Comparison of ENCODE assay signal across 8 cellular contexts in genomic region chr9:124259273-124260078, GRCh38. TPM values are rescaled to one million over a fixed set of nuclear protein-coding genes. Genes with fewer than 3 reads are reported as not detected.
DNase-seq lines count a peak whose midpoint lies in the region; ATAC-seq lines count a peak whose summit lies in the region.

No MANE protein-coding gene starts in this region.

- H3K27ac Mint-ChIP-seq in activated CD4-positive, alpha-beta memory T cell treated with anti-CD3 and anti-CD28 coated beads, Interleukin-2, amount 10 ng/mL, durations not matched to agents 7 days and 5 days: peak overlapping the region; percentile 31

- no peaks in the 10 kb centered on the region for H3K27me3 ChIP-seq in BLaER1

- peak overlapping the region; percentile 95 for H3K9ac ChIP-seq in BLaER1

- H3K27me3 Mint-ChIP-seq in activated CD4-positive, alpha-beta memory T cell treated with anti-CD3 and anti-CD28 coated beads, Interleukin-2, amount 10 ng/mL, durations not matched to agents 7 days and 5 days: peaks cover 28% of the 10 kb centered on the region

- CTCF ChIA-PET in activated CD4-positive, alpha-beta memory T cell treated with anti-CD3 and anti-CD28 coated beads, Interleukin-2, amount 10 ng/mL, durations not matched to agents 7 days and 5 days (lab: Charles Lee): interaction anchor here (0.6 to 0.7 kb wide), 2 partner anchors 27 to 46 kb away, joined by 3 read pairs; no protein-coding TSS in a partner anchor

- H3K4me3 Mint-ChIP-seq in activated CD4-positive, alpha-beta memory T cell treated with anti-CD3 and anti-CD28 coated beads, Interleukin-2, amount 10 ng/mL, durations not matched to agents 7 days and 5 days: peak overlapping the region; percentile 98

- peaks cover 47% of the 10 kb centered on the region for H4K20me1 ChIP-seq in BLaER1

- H3K4me1 Mint-ChIP-seq in activated CD4-positive, alpha-beta memory T cell treated with anti-CD3 and anti-CD28 coated beads, Interleukin-2, amount 10 ng/mL, durations not matched to agents 7 days and 5 days: peaks cover 44% of the 10 kb centered on the region

- ATAC-seq in Right ventricle myocardium superior (ENCODE audit: poor library complexity): peak; percentile 55
- ATAC-seq in GM21576 (IDR thresholded peaks at IDR 0.05; ENCODE audit: unreplicated experiment): no peak
- ATAC-seq in HG03457 (IDR thresholded peaks at IDR 0.05; ENCODE audit: unreplicated experiment): no peak

- H3K27ac ChIP-seq in BLaER1: peak overlapping the region; percentile 96

- DNase-seq in HS-5 (ENCODE audit: low read depth) (peak; percentile 90), Right ventricle myocardium superior (peak; percentile 78), posterior vena cava (ENCODE audit: low spot score) (peak; percentile 95), NCI-H345 treated with DMSO at 0.1 percent for 48 hours (lab: John Stamatoyannopoulos, UW; ENCODE audit: unreplicated experiment) (no peak)
- DNase-seq in activated CD4-positive, alpha-beta memory T cell treated with anti-CD3 and anti-CD28 coated beads, Interleukin-2, amount 10 ng/mL, durations not matched to agents 7 days and 5 days: no peak

- H3K9me3 Mint-ChIP-seq in activated CD4-positive, alpha-beta memory T cell treated with anti-CD3 and anti-CD28 coated beads, Interleukin-2, amount 10 ng/mL, durations not matched to agents 7 days and 5 days: no peaks in the 10 kb centered on the region

- H3K4me2 ChIP-seq in BLaER1: peak overlapping the region; percentile 91

- H3K36me3 Mint-ChIP-seq in activated CD4-positive, alpha-beta memory T cell treated with anti-CD3 and anti-CD28 coated beads, Interleukin-2, amount 10 ng/mL, durations not matched to agents 7 days and 5 days (ENCODE audit: low read depth): peaks cover 3% of the 10 kb centered on the region

- H3K4me1 ChIP-seq in BLaER1: peaks cover 87% of the 10 kb centered on the region

- intact Hi-C loops in Right ventricle myocardium superior (cut with DNase I): no loop called here
- intact Hi-C loops in posterior vena cava (cut with DNase I): loop anchor here in 1 of 2 donors (10.0 kb wide), 1 partner anchor 135 kb away; no protein-coding TSS in a partner anchor

- POLR2A ChIA-PET in activated CD4-positive, alpha-beta memory T cell treated with anti-CD3 and anti-CD28 coated beads, Interleukin-2, amount 10 ng/mL, durations not matched to agents 7 days and 5 days (lab: Charles Lee): interaction anchor here (0.6 to 1.2 kb wide), 3 partner anchors 27 to 126 kb away, joined by 3 to 4 read pairs (median 3); no protein-coding TSS in a partner anchor

- H3K9me3 ChIP-seq in BLaER1: no peaks in the 10 kb centered on the region

- peak overlapping the region; percentile 90 for H3K4me3 ChIP-seq in BLaER1

- peaks cover 25% of the 10 kb centered on the region for H3K36me3 ChIP-seq in BLaER1

RNA-seq across cellular contexts. Expression of gene NEK6, which starts 1.7 kb away (rescaled TPM):
- 10 to 100 TPM; 16.9 to 18.9 TPM for total RNA-seq in activated CD4-positive, alpha-beta memory T cell treated with anti-CD3 and anti-CD28 coated beads, Interleukin-2, amount 10 ng/mL, durations not matched to agents 7 days and 5 days
- 10.3 TPM for total RNA-seq in Right ventricle myocardium superior
- total RNA-seq in posterior vena cava: 10 to 100 TPM; 56.9 to 62.7 TPM

Comparison
In these comparisons a context has a peak if more than half of its experiments do, and no peak if none do; other contexts are left out.
1. DNase-seq: peak in HS-5 (single experiment), Right ventricle myocardium superior (single experiment) and posterior vena cava (single experiment); none in activated CD4-positive, alpha-beta memory T cell treated with anti-CD3 and anti-CD28 coated beads, Interleukin-2, amount 10 ng/mL, durations not matched to agents 7 days and 5 days (single experiment) and NCI-H345 treated with DMSO at 0.1 percent for 48 hours (single experiment).